ENCODE assay signal across 6 cellular contexts in genomic region chr3:42546691-42547213, GRCh38. TPM values are rescaled to one million over a fixed set of nuclear protein-coding genes. Genes with fewer than 3 reads are reported as not detected.
"Had no signal": no experiment of that assay in that cellular context is flagged by ENCODE, and none has a peak within 500 bp of the region (broad histone marks: within the 10 kb centered on the region; RNA-seq: fewer than 3 reads in every experiment).

No MANE protein-coding gene starts in this region.

- H3K4me3 ChIP-seq: gastroesophageal sphincter, heart left ventricle, tibial nerve had no signal

- H3K9me3 ChIP-seq: gastroesophageal sphincter, heart left ventricle, tibial nerve had no signal

- H3K27ac ChIP-seq: brain microvascular endothelial cell had no signal

- DNase-seq: cortex of kidney had no signal

- H3K27me3 ChIP-seq: brain microvascular endothelial cell, gastroesophageal sphincter, heart left ventricle, tibial nerve had no signal

RNA-seq across cellular contexts. Expression of gene VIPR1, which starts 44.3 kb away (rescaled TPM):
- total RNA-seq: myocyte had no signal
